1 cellular context compared by ENCODE assay signal in the genomic region with DNA sequence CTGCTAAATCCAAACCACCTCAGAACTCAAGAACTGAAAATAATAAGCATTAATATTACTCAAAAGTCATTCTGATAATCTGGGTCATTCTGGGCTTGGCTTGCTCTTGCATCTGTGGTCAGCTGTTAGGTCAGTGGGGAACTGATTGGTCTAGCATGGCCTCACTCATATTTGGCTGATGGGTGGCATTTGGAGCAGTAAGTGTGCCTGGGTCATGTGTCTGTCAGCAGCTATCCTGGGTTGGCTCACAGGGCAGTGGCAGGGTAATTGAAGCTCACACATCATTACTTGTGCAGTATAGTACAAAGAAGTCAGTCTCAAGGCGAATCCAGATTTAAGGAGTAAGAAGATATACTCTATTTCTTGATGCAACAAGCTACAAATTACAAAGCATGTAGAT.
TF ChIP-seq lines count a peak whose summit lies in the region.

No MANE protein-coding gene starts in this region.

TF ChIP-seq in HepG2, 621 proteins besides CTCF, POLR2A, EP300 and RAD21 (continued from another document):
- no peak for TF ChIP-seq NFYB (CRISPR knock-in tag; IDR thresholded peaks at IDR 0.05)
TF ChIP-seq in HepG2: peak in this region for 0.
